ENCODE assay signal across 15 cellular contexts in the genomic region with DNA sequence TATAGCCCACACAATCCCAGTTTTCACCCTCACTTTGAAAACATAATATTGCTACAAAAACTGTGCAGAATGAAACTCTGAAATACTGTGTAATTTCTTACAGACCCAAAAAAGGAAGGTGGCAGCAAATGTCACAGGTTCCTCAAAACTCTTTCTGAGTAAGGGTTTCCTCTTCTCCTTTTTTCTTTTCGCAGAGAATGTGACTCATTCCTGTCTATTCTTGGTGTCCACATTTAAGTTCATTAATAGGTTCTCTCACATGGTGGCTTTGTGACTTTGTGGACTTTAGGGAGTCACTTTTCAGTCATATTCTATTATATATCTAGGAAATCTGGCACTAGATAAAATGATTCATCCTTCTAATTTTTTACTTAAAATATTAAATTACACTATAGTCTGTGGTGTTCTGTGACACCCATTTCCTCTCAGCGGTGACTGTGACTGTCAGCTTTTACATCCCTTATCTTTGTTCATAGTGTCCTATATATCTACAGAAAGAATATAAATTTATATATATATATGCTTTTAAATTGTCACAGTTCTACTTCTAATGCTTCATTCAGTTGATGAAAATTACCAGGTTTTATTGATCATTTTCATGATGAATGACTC.
DNase-seq lines count a peak whose midpoint lies in the region; ATAC-seq and TF ChIP-seq lines count a peak whose summit lies in the region.
"Had no signal": no experiment of that assay in that cellular context is flagged by ENCODE, and none has a peak within 500 bp of the region (broad histone marks: within the 10 kb centered on the region; RNA-seq: fewer than 3 reads in every experiment).

No MANE protein-coding gene starts in this region.

- no peaks in the 10 kb centered on the region for H3K79me2 ChIP-seq in H9 (ENCODE audit: insufficient read depth, low read length)

- H3K4me3 Mint-ChIP-seq in H9, result no peak overlapping the region

- H3K4me2 ChIP-seq in H9 (ENCODE audit: insufficient read depth, insufficient read length, low read length), result no peak overlapping the region

- H3K9me3 Mint-ChIP-seq in H9, result no peaks in the 10 kb centered on the region

- no peaks in the 10 kb centered on the region for H4K20me1 ChIP-seq in H9 (ENCODE audit: control insufficient read depth, insufficient read depth, insufficient read length)

- H3K56ac ChIP-seq in H9 (ENCODE audit: insufficient read length, low read depth, low read length), result no peak overlapping the region

- H2BK120ac ChIP-seq in H9 (ENCODE audit: low read depth, low read length, poor library complexity, severe bottlenecking), result no peak overlapping the region

- ATAC-seq in GM18502 (IDR thresholded peaks at IDR 0.05; ENCODE audit: poor library complexity, unreplicated experiment) (peak; percentile 59), HG03159 (IDR thresholded peaks at IDR 0.05; ENCODE audit: unreplicated experiment) (peak; percentile 73), HG03460 (IDR thresholded peaks at IDR 0.05; ENCODE audit: unreplicated experiment) (no peak)

- no CpG with 5 or more reads among the region's 2 CpGs for WGBS in mesodermal cell (ENCODE audit: insufficient coverage in 2 of 2), 2 experiments
- no CpG with 5 or more reads among the region's 2 CpGs for WGBS in H9 (ENCODE audit: extremely low coverage, insufficient read length, low lambda C conversion rate)

- no peak overlapping the region for H2BK20ac ChIP-seq in H9 (ENCODE audit: low read depth, low read length, poor library complexity, severe bottlenecking)

- no peak overlapping the region for H3K9ac ChIP-seq in H9 (ENCODE audit: extremely low read depth, insufficient read length, low read length)

- H3K9me3 ChIP-seq in mesodermal cell (ENCODE audit: control insufficient read depth, low read length), result no peaks in the 10 kb centered on the region
- H3K9me3 ChIP-seq in H9 (ENCODE audit: control insufficient read depth, low read depth, low read length), result no peaks in the 10 kb centered on the region
- H3K9me3 ChIP-seq: tibial artery had no signal

- no peaks in the 10 kb centered on the region for H3K27me3 Mint-ChIP-seq in H9 (ENCODE audit: low read depth)

- no peak overlapping the region for H2BK5ac ChIP-seq in H9 (ENCODE audit: insufficient read length, low read length)

- DNase-seq in NOMO-1 treated with dmso at 0.1 percent for 144 hours (lab: John Stamatoyannopoulos, UW; ENCODE audit: unreplicated experiment) (peak; percentile 83), H9 (no peak), head of caudate nucleus (no peak), amniotic stem cell (lab: John Stamatoyannopoulos, UW) (no peak)
- DNase-seq: activated naive CD4-positive, alpha-beta T cell treated with anti-CD3 and anti-CD28 coated beads, Interleukin-2, amount 50 U/mL, for 16 hours; caudate nucleus; NCI-H1694 treated with DMSO at 0.1 percent for 48 hours; occipital lobe; stimulated activated CD4-positive, alpha-beta T cell treated with anti-CD3 and anti-CD28 coated beads, Interleukin-12 subunit alpha, Interleukin-12 subunit beta, amount 100 ng/mL, for 4 hours; tibial artery had no signal

- H4K5ac ChIP-seq in H9 (ENCODE audit: insufficient read length, low read depth, low read length), result no peak overlapping the region

- H2BK15ac ChIP-seq in H9 (ENCODE audit: low read depth, low read length), result no peak overlapping the region

- H3K4me1 Mint-ChIP-seq in H9, result peaks cover 10 to 13% of the 10 kb centered on the region in 2 experiments

- no peak for TF ChIP-seq CTCF in H9 (conservative IDR thresholded peaks at IDR 0.05)

- no peaks in the 10 kb centered on the region for H3K36me3 Mint-ChIP-seq in H9 (ENCODE audit: insufficient read depth in 1 of 3, low read depth in 3 of 3)

- H3T11ph ChIP-seq in H9 (ENCODE audit: low read length), result no peak overlapping the region

- no peaks in the 10 kb centered on the region for H3K36me3 ChIP-seq in mesodermal cell (ENCODE audit: control insufficient read depth, insufficient read depth, low read length)
- H3K36me3 ChIP-seq: tibial artery had no signal

- peaks cover 3% of the 10 kb centered on the region for H3K4me1 ChIP-seq in mesodermal cell (ENCODE audit: control insufficient read depth, insufficient read depth, low read length, poor library complexity, severe bottlenecking)
- no peaks in the 10 kb centered on the region for H3K4me1 ChIP-seq in H9 (ENCODE audit: insufficient read depth, low read length)
- H3K4me1 ChIP-seq: tibial artery had no signal

- H3K14ac ChIP-seq in H9 (ENCODE audit: insufficient read depth, low read length), result no peak overlapping the region

- H2AFZ ChIP-seq in H9 (ENCODE audit: low read length), result no peak overlapping the region

- intact Hi-C loops in head of caudate nucleus (cut with DNase I), result no loop called here

- H3K18ac ChIP-seq in H9 (ENCODE audit: insufficient read length, low read depth, low read length), result no peak overlapping the region

- H3K4ac ChIP-seq in H9 (ENCODE audit: low read depth, low read length), result no peak overlapping the region

- no peak overlapping the region for H2BK12ac ChIP-seq in H9 (ENCODE audit: insufficient read length, low read depth, low read length)

- H3K4me3 ChIP-seq in mesodermal cell (ENCODE audit: extremely low read depth, insufficient read depth, low read length, poor library complexity, severe bottlenecking), result no peak overlapping the region
- H3K4me3 ChIP-seq: lung, tibial artery had no signal

- no peak overlapping the region for H2AK5ac ChIP-seq in H9 (ENCODE audit: insufficient read length, low read length)

- H3K23me2 ChIP-seq in H9 (ENCODE audit: insufficient read length, low read depth, low read length, poor library complexity, severe bottlenecking), result no peaks in the 10 kb centered on the region

- H3K27ac ChIP-seq in mesodermal cell (ENCODE audit: low read depth, low read length, severe bottlenecking) (peak overlapping the region; percentile 16), H9 (ENCODE audit: insufficient read length, low read depth, low read length) (no peak overlapping the region)
- H3K27ac ChIP-seq: tibial artery had no signal

- H4K8ac ChIP-seq in H9 (replicated peaks; ENCODE audit: insufficient read length, low read depth, low read length), result no peak overlapping the region

- no peaks in the 10 kb centered on the region for H3K27me3 ChIP-seq in H9 (ENCODE audit: insufficient read depth, low read length)
- H3K27me3 ChIP-seq: tibial artery had no signal

- H4K91ac ChIP-seq in H9 (ENCODE audit: insufficient read length, low read depth, low read length), result no peak overlapping the region

- no peaks in the 10 kb centered on the region for H3K79me1 ChIP-seq in H9 (ENCODE audit: insufficient read depth, low read depth, low read length, poor library complexity, severe bottlenecking)

- no peak overlapping the region for H3K27ac Mint-ChIP-seq in H9

- no peak overlapping the region for H3K23ac ChIP-seq in H9 (ENCODE audit: insufficient read length, low read depth, low read length)
